In the genomic region with DNA sequence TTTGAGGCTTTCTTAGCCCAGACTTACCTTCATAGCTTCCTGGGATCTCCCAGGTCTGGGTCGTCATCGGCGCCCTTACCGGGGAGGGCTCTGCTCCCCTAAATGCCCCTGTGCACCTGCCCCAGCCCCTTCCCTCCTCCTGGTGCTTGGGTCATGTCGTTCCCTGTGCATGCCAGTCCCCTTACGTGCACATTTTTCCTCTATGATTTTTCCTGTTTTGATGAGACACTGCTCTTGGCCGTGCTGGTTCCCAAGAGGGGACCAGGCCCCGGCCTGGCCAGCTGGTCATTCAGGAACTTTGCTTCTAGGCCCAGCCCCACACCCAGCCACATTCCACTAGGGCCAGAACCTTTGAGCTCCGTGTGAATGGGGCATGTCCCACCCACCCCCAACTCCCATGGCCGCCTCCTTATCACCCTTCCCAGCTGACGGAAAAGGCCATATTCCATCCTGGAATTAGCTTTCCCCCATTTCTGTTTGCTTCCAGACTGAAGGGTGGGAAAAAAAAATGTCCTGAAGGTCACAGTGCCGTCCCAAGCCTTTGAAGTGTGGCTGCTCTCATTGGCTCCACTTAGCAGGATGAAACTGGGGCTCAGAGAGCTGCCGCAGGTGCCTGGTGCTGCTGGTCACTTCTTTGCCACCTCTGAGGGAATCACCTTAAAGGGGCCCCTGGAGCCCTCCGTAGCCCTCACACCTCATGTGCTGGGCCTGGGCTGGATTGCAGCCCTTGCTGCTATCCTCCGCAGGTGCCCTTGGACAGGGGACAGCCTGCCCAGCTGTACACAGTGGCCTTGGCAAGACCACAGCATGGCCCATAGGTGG, we compare ENCODE assay signal across 1 cellular context.
TF ChIP-seq lines count a peak whose summit lies in the region.

No MANE protein-coding gene starts in this region.

TF ChIP-seq in HepG2, 621 proteins besides CTCF, POLR2A, EP300 and RAD21 (continued from another document and continues in another):
- TF ChIP-seq, protein P1, sequence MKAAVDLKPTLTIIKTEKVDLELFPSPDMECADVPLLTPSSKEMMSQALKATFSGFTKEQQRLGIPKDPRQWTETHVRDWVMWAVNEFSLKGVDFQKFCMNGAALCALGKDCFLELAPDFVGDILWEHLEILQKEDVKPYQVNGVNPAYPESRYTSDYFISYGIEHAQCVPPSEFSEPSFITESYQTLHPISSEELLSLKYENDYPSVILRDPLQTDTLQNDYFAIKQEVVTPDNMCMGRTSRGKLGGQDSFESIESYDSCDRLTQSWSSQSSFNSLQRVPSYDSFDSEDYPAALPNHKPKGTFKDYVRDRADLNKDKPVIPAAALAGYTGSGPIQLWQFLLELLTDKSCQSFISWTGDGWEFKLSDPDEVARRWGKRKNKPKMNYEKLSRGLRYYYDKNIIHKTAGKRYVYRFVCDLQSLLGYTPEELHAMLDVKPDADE (CRISPR knock-in tag; IDR thresholded peaks at IDR 0.05): no peak
- TF ChIP-seq, protein P2, sequence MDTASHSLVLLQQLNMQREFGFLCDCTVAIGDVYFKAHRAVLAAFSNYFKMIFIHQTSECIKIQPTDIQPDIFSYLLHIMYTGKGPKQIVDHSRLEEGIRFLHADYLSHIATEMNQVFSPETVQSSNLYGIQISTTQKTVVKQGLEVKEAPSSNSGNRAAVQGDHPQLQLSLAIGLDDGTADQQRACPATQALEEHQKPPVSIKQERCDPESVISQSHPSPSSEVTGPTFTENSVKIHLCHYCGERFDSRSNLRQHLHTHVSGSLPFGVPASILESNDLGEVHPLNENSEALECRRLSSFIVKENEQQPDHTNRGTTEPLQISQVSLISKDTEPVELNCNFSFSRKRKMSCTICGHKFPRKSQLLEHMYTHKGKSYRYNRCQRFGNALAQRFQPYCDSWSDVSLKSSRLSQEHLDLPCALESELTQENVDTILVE (CRISPR knock-in tag; IDR thresholded peaks at IDR 0.05): peak; percentile 55; the same call in 1 of the 2 replicates
- TF ChIP-seq NR1H2 (CRISPR knock-in tag; IDR thresholded peaks at IDR 0.05; ENCODE audit: borderline replicate concordance, low read depth) (no peak), HNF1B (CRISPR knock-in tag; IDR thresholded peaks at IDR 0.05) (peak; percentile 88), ZNF383 (CRISPR knock-in tag; IDR thresholded peaks at IDR 0.05; ENCODE audit: borderline replicate concordance) (peak; percentile 87; the same call in 1 of the 2 replicates), ZFP37 (CRISPR knock-in tag; IDR thresholded peaks at IDR 0.05; ENCODE audit: borderline replicate concordance) (peak; percentile 47; the same call in 1 of the 2 replicates), MAFK (conservative IDR thresholded peaks at IDR 0.05 in 1 of 2, IDR thresholded peaks at IDR 0.05 in 1 of 2; ENCODE audit: low read length in 2 of 2) (no peak), ZGPAT (CRISPR knock-in tag; IDR thresholded peaks at IDR 0.05) (peak; percentile 62), MTA1 (CRISPR knock-in tag; IDR thresholded peaks at IDR 0.05; ENCODE audit: borderline replicate concordance) (peak; percentile 69; the same call in 1 of the 2 replicates), ZNF280B (CRISPR knock-in tag; IDR thresholded peaks at IDR 0.05; ENCODE audit: borderline replicate concordance) (no peak), RELA (CRISPR knock-in tag; IDR thresholded peaks at IDR 0.05) (0 out of 2 replicates have a peak, but pooled peaks have one; percentile 40), ZNF143 (CRISPR knock-in tag; IDR thresholded peaks at IDR 0.05) (no peak; the same call in 1 of the 2 replicates), ZNF556 (CRISPR knock-in tag; IDR thresholded peaks at IDR 0.05; ENCODE audit: borderline replicate concordance) (peak; percentile 72; the same call in 1 of the 2 replicates), HHEX (CRISPR knock-in tag; IDR thresholded peaks at IDR 0.05) (0 out of 2 replicates have a peak, but pooled peaks have one; percentile 17), ZBTB26 (CRISPR knock-in tag; IDR thresholded peaks at IDR 0.05; ENCODE audit: borderline replicate concordance) (no peak), ZNF878 (CRISPR knock-in tag; IDR thresholded peaks at IDR 0.05) (peak; percentile 91), CBFB (CRISPR knock-in tag; IDR thresholded peaks at IDR 0.05) (peak; percentile 81), SIX4 (CRISPR knock-in tag; IDR thresholded peaks at IDR 0.05) (peak; percentile 25; the same call in 1 of the 2 replicates), TRAFD1 (CRISPR knock-in tag; IDR thresholded peaks at IDR 0.05; ENCODE audit: borderline replicate concordance) (no peak), XRCC5 (optimal IDR thresholded peaks at IDR 0.05; ENCODE audit: low read length) (no peak)
- TF ChIP-seq, protein P3, sequence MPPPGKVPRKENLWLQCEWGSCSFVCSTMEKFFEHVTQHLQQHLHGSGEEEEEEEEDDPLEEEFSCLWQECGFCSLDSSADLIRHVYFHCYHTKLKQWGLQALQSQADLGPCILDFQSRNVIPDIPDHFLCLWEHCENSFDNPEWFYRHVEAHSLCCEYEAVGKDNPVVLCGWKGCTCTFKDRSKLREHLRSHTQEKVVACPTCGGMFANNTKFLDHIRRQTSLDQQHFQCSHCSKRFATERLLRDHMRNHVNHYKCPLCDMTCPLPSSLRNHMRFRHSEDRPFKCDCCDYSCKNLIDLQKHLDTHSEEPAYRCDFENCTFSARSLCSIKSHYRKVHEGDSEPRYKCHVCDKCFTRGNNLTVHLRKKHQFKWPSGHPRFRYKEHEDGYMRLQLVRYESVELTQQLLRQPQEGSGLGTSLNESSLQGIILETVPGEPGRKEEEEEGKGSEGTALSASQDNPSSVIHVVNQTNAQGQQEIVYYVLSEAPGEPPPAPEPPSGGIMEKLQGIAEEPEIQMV (CRISPR knock-in tag; IDR thresholded peaks at IDR 0.05; ENCODE audit: low read depth): peak; percentile 70; the same call in 1 of the 2 replicates
- TF ChIP-seq, protein P4, sequence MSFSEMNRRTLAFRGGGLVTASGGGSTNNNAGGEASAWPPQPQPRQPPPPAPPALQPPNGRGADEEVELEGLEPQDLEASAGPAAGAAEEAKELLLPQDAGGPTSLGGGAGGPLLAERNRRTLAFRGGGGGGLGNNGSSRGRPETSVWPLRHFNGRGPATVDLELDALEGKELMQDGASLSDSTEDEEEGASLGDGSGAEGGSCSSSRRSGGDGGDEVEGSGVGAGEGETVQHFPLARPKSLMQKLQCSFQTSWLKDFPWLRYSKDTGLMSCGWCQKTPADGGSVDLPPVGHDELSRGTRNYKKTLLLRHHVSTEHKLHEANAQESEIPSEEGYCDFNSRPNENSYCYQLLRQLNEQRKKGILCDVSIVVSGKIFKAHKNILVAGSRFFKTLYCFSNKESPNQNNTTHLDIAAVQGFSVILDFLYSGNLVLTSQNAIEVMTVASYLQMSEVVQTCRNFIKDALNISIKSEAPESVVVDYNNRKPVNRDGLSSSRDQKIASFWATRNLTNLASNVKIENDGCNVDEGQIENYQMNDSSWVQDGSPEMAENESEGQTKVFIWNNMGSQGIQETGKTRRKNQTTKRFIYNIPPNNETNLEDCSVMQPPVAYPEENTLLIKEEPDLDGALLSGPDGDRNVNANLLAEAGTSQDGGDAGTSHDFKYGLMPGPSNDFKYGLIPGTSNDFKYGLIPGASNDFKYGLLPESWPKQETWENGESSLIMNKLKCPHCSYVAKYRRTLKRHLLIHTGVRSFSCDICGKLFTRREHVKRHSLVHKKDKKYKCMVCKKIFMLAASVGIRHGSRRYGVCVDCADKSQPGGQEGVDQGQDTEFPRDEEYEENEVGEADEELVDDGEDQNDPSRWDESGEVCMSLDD (CRISPR knock-in tag; IDR thresholded peaks at IDR 0.05; ENCODE audit: borderline replicate concordance): peak; percentile 73; the same call in 1 of the 2 replicates
